In the genomic region with DNA sequence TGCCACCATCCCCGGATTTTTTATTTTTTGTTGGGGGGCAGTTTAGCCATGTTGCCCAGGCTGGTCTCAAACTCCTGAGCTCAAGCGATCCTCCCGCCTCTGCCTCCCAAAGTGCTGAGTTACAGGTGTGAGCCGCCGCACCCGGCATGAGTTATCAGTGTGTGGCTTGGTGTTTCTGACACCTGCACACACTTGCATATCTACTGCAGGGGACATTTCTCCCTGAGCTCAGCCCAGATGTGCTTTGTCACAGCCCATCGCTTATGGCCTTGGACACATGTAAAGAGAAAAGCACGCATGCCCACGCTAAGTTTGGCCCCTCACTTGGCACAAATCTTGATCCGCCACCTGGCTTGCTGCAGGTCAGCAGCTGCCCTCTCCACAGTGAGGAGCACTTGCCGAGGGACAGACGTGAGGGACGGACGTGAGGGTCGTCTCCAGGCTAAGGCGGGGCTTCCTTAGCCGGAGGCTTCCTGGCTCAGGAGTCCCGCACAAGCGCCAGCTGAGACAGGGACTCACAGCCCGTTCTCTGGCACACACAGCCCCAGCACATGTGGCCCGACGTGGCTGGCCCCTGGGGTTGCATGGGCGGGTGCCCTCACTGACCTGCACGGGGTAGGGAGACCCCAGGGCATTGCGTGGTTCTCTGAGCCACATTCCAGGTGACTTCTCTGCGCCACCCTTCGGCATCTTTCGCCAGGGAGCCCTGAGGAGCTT, we compare ENCODE assay signal across 1 cellular context.
A peak's percentile ranks its signal among the peaks of the same experiment; 100 is the strongest.
TF ChIP-seq lines count a peak whose summit lies in the region.

No MANE protein-coding gene starts in this region.

TF ChIP-seq in GM12878, 131 proteins besides CTCF, POLR2A, EP300 and RAD21:
- TF ChIP-seq RBBP5 (conservative IDR thresholded peaks at IDR 0.05): no peak
- no peak for TF ChIP-seq SUPT20H (IDR thresholded peaks at IDR 0.05; ENCODE audit: borderline replicate concordance, control insufficient read depth, low read depth, low read length)
- TF ChIP-seq TCF12 (IDR thresholded peaks at IDR 0.05; ENCODE audit: low read depth, low read length): 0 out of 2 replicates have a peak, but pooled peaks have one; percentile 25
- no peak for TF ChIP-seq BRCA1 (IDR thresholded peaks at IDR 0.05; ENCODE audit: low read depth, low read length)
- TF ChIP-seq, protein P1, sequence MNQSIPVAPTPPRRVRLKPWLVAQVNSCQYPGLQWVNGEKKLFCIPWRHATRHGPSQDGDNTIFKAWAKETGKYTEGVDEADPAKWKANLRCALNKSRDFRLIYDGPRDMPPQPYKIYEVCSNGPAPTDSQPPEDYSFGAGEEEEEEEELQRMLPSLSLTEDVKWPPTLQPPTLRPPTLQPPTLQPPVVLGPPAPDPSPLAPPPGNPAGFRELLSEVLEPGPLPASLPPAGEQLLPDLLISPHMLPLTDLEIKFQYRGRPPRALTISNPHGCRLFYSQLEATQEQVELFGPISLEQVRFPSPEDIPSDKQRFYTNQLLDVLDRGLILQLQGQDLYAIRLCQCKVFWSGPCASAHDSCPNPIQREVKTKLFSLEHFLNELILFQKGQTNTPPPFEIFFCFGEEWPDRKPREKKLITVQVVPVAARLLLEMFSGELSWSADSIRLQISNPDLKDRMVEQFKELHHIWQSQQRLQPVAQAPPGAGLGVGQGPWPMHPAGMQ (IDR thresholded peaks at IDR 0.05; ENCODE audit: borderline replicate concordance): no peak
